In the genomic region with DNA sequence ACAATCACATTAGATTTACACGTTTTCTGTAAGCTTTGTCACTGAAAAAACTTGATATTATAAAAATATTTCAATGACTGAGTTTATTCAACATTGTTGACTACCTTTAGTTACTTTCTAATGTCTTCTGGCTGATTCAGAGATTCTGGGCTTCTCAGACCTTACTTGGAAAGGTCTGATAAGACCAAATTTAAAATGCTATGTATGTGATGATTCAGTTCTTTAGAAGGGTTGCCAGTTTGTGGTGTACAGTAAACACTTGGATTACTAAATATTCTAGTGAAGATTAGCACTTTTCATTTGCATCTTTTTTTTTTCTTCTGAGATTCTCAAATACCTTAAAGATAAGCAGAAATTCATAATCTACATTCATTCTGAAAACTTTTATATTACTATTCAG, we compare ENCODE assay signal across 27 cellular contexts. TPM values are rescaled to one million over a fixed set of nuclear protein-coding genes. Genes with fewer than 3 reads are reported as not detected.
"Had no signal": no experiment of that assay in that cellular context is flagged by ENCODE, and none has a peak within 500 bp of the region (broad histone marks: within the 10 kb centered on the region; RNA-seq: fewer than 3 reads in every experiment).

No MANE protein-coding gene starts in this region.

- ATAC-seq: activated CD4-positive, CD25-positive, alpha-beta regulatory T cell treated with anti-CD3 and anti-CD28 coated beads, Interleukin-2, amount 50 U/mL, for 24 hours; activated naive CD4-positive, alpha-beta T cell treated with anti-CD3 and anti-CD28 coated beads, Interleukin-2, amount 50 U/mL, for 72 hours; left lung; lower lobe of right lung; right cardiac atrium had no signal

- H3K27ac Mint-ChIP-seq: activated naive CD4-positive, alpha-beta T cell treated with anti-CD3 and anti-CD28 coated beads, Interleukin-2, amount 50 U/mL, for 72 hours; activated T-cell treated with anti-CD3 and anti-CD28 coated beads, Interleukin-2, amount 50 U/mL, for 24 hours; activated T-helper 2 cell treated with anti-CD3 and anti-CD28 coated beads, Interferon-gamma antibody, Interleukin-2, Interleukin-4, amounts not matched to agents 10 μg/mL and 5 μg/mL and 100 μg/mL, durations not matched to agents 14 hours and 24 hours and 36 hours; nephron had no signal

- H3K4me3 Mint-ChIP-seq: activated T-cell treated with anti-CD3 and anti-CD28 coated beads, Interleukin-2, amount 50 U/mL, for 24 hours; nephron had no signal

- DNase-seq: activated CD4-positive, alpha-beta T cell treated with anti-CD3 and anti-CD28 coated beads for 48 hours; activated CD4-positive, alpha-beta T cell treated with anti-CD3 and anti-CD28 coated beads, Interleukin-2, amount 50 U/mL, for 48 hours; activated CD8-positive, alpha-beta memory T cell treated with anti-CD3 and anti-CD28 coated beads, Interleukin-2, amount 50 U/mL, for 4 hours; activated T-cell treated with anti-CD3 and anti-CD28 coated beads, Interleukin-2, amount 50 U/mL, for 24 hours; cerebellar nuclear complex; dorsolateral prefrontal cortex; effector memory CD4-positive, alpha-beta T cell; foreskin fibroblast; head of caudate nucleus; hippocampal formation; left lung; lower lobe of right lung; mesenchymal stem cell; posterior cingulate gyrus; right cardiac atrium; stimulated activated naive CD4-positive, alpha-beta T cell treated with Interleukin-2 at 50 U/mL for 16 hours; T-helper 9 cell; WERI-Rb-1 had no signal

- H3K27me3 Mint-ChIP-seq: activated T-cell treated with anti-CD3 and anti-CD28 coated beads, Interleukin-2, amount 50 U/mL, for 24 hours had no signal

- FAIRE-seq: TTC549 had no signal

- H3K4me3 ChIP-seq: ascending aorta, cardiac muscle cell, coronary artery, dorsolateral prefrontal cortex, left lung, lower lobe of right lung, tibial nerve had no signal

- H3K9me3 Mint-ChIP-seq: activated naive CD4-positive, alpha-beta T cell treated with anti-CD3 and anti-CD28 coated beads, Interleukin-2, amount 50 U/mL, for 72 hours; activated T-cell treated with anti-CD3 and anti-CD28 coated beads, Interleukin-2, amount 50 U/mL, for 24 hours; activated T-helper 2 cell treated with anti-CD3 and anti-CD28 coated beads, Interferon-gamma antibody, Interleukin-2, Interleukin-4, amounts not matched to agents 10 μg/mL and 5 μg/mL and 100 μg/mL, durations not matched to agents 14 hours and 24 hours and 36 hours; nephron had no signal

RNA-seq across cellular contexts. Expression of gene SGO1, which starts 49.8 kb away (rescaled TPM):
- total RNA-seq: ascending aorta had no signal
